Comparison of ENCODE assay signal across 1 cellular context in the genomic region with DNA sequence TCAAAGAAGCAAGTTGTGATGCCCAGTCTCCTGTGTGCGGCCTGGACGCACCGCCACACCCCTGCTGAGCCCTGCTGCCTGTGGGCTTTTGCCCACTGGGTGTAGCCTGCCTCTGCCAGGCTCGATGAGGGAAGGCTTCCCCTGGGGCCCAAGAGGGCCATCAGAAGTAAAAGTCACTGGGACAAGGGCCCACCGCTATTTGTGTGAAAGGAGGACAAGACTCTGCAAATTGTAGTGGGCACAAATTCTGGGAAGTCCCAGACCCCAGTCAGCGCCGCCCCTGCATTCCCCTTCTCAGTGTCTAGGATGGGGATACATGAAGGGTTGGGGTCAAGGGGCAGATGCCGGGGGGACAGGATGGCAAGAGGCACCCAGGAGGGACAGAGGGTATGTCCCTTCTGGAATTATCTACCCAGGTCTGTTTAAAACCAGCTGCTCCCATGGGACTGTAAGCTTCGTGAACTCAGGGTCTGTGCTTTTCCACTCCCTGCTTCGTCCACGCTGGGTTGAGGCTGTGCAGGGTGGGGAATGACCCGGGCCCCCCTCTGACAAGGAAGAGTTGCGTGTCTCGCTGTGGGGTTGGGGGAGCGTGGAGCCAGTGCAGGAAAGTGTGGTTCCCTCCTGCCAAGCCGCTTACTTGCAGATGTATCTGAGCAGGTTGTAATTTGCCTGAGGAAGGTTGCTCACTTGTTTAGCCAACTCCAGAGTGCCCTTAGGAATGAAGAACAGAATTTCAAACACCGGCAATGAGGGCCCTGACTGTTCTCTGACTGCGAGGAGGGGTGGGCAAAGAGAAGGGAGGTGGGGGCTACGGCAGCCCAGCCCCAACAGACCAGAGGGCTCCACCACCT.
TF ChIP-seq lines count a peak whose summit lies in the region.

No MANE protein-coding gene starts in this region.

TF ChIP-seq in H1, 55 proteins besides CTCF, POLR2A, EP300 and RAD21 (continued from another document):
- no peak for TF ChIP-seq BCL11A (IDR thresholded peaks at IDR 0.05; ENCODE audit: low read depth in 2 of 2, low read length in 2 of 2)
- TF ChIP-seq CEBPB (IDR thresholded peaks at IDR 0.05; ENCODE audit: low read depth, low read length), result no peak
- no peak for TF ChIP-seq RNF2 (IDR thresholded peaks at IDR 0.05; ENCODE audit: borderline replicate concordance, low read depth, low read length, missing control alignments, poor library complexity, severe bottlenecking)
- TF ChIP-seq JUND (IDR thresholded peaks at IDR 0.05; ENCODE audit: low read length), result no peak
- TF ChIP-seq KDM5A (IDR thresholded peaks at IDR 0.05; ENCODE audit: low read length), result no peak
- TF ChIP-seq, protein P1, sequence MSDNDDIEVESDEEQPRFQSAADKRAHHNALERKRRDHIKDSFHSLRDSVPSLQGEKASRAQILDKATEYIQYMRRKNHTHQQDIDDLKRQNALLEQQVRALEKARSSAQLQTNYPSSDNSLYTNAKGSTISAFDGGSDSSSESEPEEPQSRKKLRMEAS (IDR thresholded peaks at IDR 0.05), result no peak
- no peak for TF ChIP-seq ASH2L (IDR thresholded peaks at IDR 0.05; ENCODE audit: low read length)
- no peak for TF ChIP-seq SAP30 (IDR thresholded peaks at IDR 0.05; ENCODE audit: insufficient read depth, insufficient replicate concordance, low read length)
- TF ChIP-seq TCF12 (IDR thresholded peaks at IDR 0.05; ENCODE audit: low read depth, low read length), result no peak
- TF ChIP-seq RFX5 (IDR thresholded peaks at IDR 0.05; ENCODE audit: borderline replicate concordance, low read depth, low read length), result no peak
- no peak for TF ChIP-seq PHF8 (conservative IDR thresholded peaks at IDR 0.05; ENCODE audit: low read depth, low read length)
- TF ChIP-seq EZH2 (IDR thresholded peaks at IDR 0.05; ENCODE audit: low read depth, low read length, severe bottlenecking), result no peak
- TF ChIP-seq, protein P2, sequence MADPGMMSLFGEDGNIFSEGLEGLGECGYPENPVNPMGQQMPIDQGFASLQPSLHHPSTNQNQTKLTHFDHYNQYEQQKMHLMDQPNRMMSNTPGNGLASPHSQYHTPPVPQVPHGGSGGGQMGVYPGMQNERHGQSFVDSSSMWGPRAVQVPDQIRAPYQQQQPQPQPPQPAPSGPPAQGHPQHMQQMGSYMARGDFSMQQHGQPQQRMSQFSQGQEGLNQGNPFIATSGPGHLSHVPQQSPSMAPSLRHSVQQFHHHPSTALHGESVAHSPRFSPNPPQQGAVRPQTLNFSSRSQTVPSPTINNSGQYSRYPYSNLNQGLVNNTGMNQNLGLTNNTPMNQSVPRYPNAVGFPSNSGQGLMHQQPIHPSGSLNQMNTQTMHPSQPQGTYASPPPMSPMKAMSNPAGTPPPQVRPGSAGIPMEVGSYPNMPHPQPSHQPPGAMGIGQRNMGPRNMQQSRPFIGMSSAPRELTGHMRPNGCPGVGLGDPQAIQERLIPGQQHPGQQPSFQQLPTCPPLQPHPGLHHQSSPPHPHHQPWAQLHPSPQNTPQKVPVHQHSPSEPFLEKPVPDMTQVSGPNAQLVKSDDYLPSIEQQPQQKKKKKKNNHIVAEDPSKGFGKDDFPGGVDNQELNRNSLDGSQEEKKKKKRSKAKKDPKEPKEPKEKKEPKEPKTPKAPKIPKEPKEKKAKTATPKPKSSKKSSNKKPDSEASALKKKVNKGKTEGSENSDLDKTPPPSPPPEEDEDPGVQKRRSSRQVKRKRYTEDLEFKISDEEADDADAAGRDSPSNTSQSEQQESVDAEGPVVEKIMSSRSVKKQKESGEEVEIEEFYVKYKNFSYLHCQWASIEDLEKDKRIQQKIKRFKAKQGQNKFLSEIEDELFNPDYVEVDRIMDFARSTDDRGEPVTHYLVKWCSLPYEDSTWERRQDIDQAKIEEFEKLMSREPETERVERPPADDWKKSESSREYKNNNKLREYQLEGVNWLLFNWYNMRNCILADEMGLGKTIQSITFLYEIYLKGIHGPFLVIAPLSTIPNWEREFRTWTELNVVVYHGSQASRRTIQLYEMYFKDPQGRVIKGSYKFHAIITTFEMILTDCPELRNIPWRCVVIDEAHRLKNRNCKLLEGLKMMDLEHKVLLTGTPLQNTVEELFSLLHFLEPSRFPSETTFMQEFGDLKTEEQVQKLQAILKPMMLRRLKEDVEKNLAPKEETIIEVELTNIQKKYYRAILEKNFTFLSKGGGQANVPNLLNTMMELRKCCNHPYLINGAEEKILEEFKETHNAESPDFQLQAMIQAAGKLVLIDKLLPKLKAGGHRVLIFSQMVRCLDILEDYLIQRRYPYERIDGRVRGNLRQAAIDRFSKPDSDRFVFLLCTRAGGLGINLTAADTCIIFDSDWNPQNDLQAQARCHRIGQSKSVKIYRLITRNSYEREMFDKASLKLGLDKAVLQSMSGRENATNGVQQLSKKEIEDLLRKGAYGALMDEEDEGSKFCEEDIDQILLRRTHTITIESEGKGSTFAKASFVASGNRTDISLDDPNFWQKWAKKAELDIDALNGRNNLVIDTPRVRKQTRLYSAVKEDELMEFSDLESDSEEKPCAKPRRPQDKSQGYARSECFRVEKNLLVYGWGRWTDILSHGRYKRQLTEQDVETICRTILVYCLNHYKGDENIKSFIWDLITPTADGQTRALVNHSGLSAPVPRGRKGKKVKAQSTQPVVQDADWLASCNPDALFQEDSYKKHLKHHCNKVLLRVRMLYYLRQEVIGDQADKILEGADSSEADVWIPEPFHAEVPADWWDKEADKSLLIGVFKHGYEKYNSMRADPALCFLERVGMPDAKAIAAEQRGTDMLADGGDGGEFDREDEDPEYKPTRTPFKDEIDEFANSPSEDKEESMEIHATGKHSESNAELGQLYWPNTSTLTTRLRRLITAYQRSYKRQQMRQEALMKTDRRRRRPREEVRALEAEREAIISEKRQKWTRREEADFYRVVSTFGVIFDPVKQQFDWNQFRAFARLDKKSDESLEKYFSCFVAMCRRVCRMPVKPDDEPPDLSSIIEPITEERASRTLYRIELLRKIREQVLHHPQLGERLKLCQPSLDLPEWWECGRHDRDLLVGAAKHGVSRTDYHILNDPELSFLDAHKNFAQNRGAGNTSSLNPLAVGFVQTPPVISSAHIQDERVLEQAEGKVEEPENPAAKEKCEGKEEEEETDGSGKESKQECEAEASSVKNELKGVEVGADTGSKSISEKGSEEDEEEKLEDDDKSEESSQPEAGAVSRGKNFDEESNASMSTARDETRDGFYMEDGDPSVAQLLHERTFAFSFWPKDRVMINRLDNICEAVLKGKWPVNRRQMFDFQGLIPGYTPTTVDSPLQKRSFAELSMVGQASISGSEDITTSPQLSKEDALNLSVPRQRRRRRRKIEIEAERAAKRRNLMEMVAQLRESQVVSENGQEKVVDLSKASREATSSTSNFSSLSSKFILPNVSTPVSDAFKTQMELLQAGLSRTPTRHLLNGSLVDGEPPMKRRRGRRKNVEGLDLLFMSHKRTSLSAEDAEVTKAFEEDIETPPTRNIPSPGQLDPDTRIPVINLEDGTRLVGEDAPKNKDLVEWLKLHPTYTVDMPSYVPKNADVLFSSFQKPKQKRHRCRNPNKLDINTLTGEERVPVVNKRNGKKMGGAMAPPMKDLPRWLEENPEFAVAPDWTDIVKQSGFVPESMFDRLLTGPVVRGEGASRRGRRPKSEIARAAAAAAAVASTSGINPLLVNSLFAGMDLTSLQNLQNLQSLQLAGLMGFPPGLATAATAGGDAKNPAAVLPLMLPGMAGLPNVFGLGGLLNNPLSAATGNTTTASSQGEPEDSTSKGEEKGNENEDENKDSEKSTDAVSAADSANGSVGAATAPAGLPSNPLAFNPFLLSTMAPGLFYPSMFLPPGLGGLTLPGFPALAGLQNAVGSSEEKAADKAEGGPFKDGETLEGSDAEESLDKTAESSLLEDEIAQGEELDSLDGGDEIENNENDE (IDR thresholded peaks at IDR 0.05; ENCODE audit: insufficient replicate concordance, low read length), result no peak
